21 cellular contexts compared by ENCODE assay signal in the genomic region with DNA sequence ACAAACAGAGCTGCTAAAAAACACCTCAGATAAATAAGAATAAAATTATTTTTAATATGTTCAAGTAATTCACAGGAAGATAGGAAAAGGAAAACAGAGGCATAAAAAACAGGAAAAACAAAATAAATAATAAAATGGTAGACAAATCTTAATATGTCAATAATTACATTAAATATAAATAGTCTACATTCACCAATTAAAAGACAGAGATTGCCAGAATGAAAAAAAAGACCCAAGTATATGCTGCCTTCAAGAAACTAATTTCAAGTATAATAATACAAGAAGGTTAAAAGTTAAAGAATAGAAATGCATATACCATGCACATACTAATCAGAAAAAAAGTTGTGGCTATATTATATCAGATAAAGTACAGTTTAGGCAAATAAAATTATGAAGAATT. TPM values are rescaled to one million over a fixed set of nuclear protein-coding genes. Genes with fewer than 3 reads are reported as not detected.
A peak's percentile ranks its signal among the peaks of the same experiment; 100 is the strongest.
DNase-seq lines count a peak whose midpoint lies in the region; ATAC-seq, FAIRE-seq and TF ChIP-seq lines count a peak whose summit lies in the region.
"Had no signal": no experiment of that assay in that cellular context is flagged by ENCODE, and none has a peak within 500 bp of the region (broad histone marks: within the 10 kb centered on the region; RNA-seq: fewer than 3 reads in every experiment).

No MANE protein-coding gene starts in this region.

- no peak for TF ChIP-seq CTCF in HepG2 (CRISPR knock-in tag; IDR thresholded peaks at IDR 0.05)
- no peak for TF ChIP-seq CTCF in right lobe of liver (IDR thresholded peaks at IDR 0.05)

- POLR2A ChIA-PET in HepG2 (lab: Yijun Ruan, JAX) (no interaction called here), HEK293T (lab: Yijun Ruan, JAX) (no interaction called here)

- no peaks in the 10 kb centered on the region for H3K79me2 ChIP-seq in HepG2 (ENCODE audit: insufficient read depth, low read length)

- TF ChIP-seq POLR2A in HepG2 (IDR thresholded peaks at IDR 0.05; ENCODE audit: insufficient read depth in 1 of 2, low read depth in 2 of 2, low read length in 2 of 2) (no peak), right lobe of liver (IDR thresholded peaks at IDR 0.05) (no peak)

- FAIRE-seq in HepG2 (lab: Jason Lieb, UNC) (no peak), frontal cortex (lab: Jason Lieb, UNC) (peak; percentile 63)
- FAIRE-seq: A204.1, D721Med, GM12892, GM18507, H54 had no signal

- no peaks in the 10 kb centered on the region for H4K20me1 ChIP-seq in HepG2 (ENCODE audit: insufficient read depth, low read length)

- H3K4me1 ChIP-seq in HepG2 (ENCODE audit: insufficient read depth, low read length) = peaks cover 22% of the 10 kb centered on the region
- H3K4me1 ChIP-seq in right lobe of liver = peaks cover 0 to 8% (median 2%) of the 10 kb centered on the region in 4 donors
- H3K4me1 ChIP-seq: BE2C, Caco-2 had no signal

- peak overlapping the region; percentile 81; the same call in 1 of the 2 replicates for H3K4me2 ChIP-seq in HepG2 (ENCODE audit: low read depth, low read length)
- H3K4me2 ChIP-seq: GM23338 had no signal

- BruUV-seq in HepG2 (replicated peaks; lab: Mats Ljungman, UMichigan) = no TSS peak

- TF ChIP-seq RAD21 in HepG2 (CRISPR knock-in tag; IDR thresholded peaks at IDR 0.05) = no peak

- ATAC-seq in HepG2 (no peak), right lobe of liver (no peak), GM21717 (IDR thresholded peaks at IDR 0.05; ENCODE audit: unreplicated experiment) (no peak), HG03159 (IDR thresholded peaks at IDR 0.05; ENCODE audit: unreplicated experiment) (no peak)
- ATAC-seq: GM23338 had no signal

- no peak for DNase-seq in HepG2 (ENCODE audit: low spot score)
- DNase-seq in right lobe of liver = no peak
- no peak for DNase-seq in HEK293T (ENCODE audit: extremely low spot score)
- DNase-seq in frontal cortex (ENCODE audit: low spot score in 2 of 2) = no peak
- no peak for DNase-seq in kidney tubule cell (ENCODE audit: low spot score)
- DNase-seq: ACHN; BE2C; C1 segment of cervical spinal cord; Caco-2; CD4-positive, CD25-positive, alpha-beta regulatory T cell; GDM1; HCEC 1CT had no signal

- H3K27me3 ChIP-seq in HepG2 (ENCODE audit: control insufficient read depth in 1 of 2, insufficient read depth in 2 of 2, low read length in 2 of 2) = no peaks in the 10 kb centered on the region; a peak in 2 of 5 replicates
- H3K27me3 ChIP-seq in right lobe of liver = no peaks in the 10 kb centered on the region

- H2AFZ ChIP-seq in HepG2 (ENCODE audit: low read length) = no peak overlapping the region
- H2AFZ ChIP-seq: GM23338 had no signal

- H3K36me3 ChIP-seq in HepG2 (replicated peaks in 1 of 2; ENCODE audit: control insufficient read depth in 1 of 2, insufficient read depth in 2 of 2, low read length in 2 of 2) (no peaks in the 10 kb centered on the region), right lobe of liver (no peaks in the 10 kb centered on the region)
- H3K36me3 ChIP-seq: BE2C had no signal

- no peak overlapping the region for H3K27ac ChIP-seq in HepG2 (ENCODE audit: extremely low read length, insufficient read depth, low read length)
- H3K27ac ChIP-seq in right lobe of liver = no peak overlapping the region

- in situ Hi-C loops in HepG2 (cut with HindIII; ENCODE audit: extremely low pct_ligation_motif_present, low pct_unique_long_range_greater_than_20kb) = loop anchor here (10.0 kb wide), 1 partner anchor 60 kb away; no protein-coding TSS in a partner anchor

- CTCF ChIA-PET in HepG2 (lab: Yijun Ruan, JAX; ENCODE audit: low intra/inter-chr PET ratio, low total read pairs) = no interaction called here
- CTCF ChIA-PET in HEK293T (lab: Yijun Ruan, JAX) = no interaction called here

- H3K4me3 ChIP-seq in HepG2 (replicated peaks in 1 of 3; ENCODE audit: insufficient read depth in 1 of 3, low read depth in 2 of 3, low read length in 3 of 3) (no peak overlapping the region; a peak in 1 of 6 replicates), right lobe of liver (no peak overlapping the region)
- H3K4me3 ChIP-seq: GM23338 had no signal

- H3K9ac ChIP-seq in HepG2 (ENCODE audit: insufficient read depth, low read depth, low read length) = no peak overlapping the region

- TF ChIP-seq EP300 in HepG2 (IDR thresholded peaks at IDR 0.05; ENCODE audit: low read depth in 2 of 2, low read length in 2 of 2) (no peak), HepG2 (CRISPR knock-in tag; IDR thresholded peaks at IDR 0.05; ENCODE audit: borderline replicate concordance) (no peak)

- intact Hi-C loops in HepG2 (cut with micrococcal nuclease; ENCODE audit: unreplicated experiment) (no loop called here), right lobe of liver (cut with DNase I) (no loop called here)

- H3K9me3 ChIP-seq in HepG2 (ENCODE audit: low read length) = no peaks in the 10 kb centered on the region
- H3K9me3 ChIP-seq in right lobe of liver = no peaks in the 10 kb centered on the region
- H3K9me3 ChIP-seq: BE2C, Caco-2 had no signal

TF ChIP-seq in HepG2, 621 proteins besides CTCF, POLR2A, EP300 and RAD21 (continues in another document):
- TF ChIP-seq ZNF292 (CRISPR knock-in tag; IDR thresholded peaks at IDR 0.05; ENCODE audit: borderline replicate concordance, low read depth) (no peak), ZNF496 (CRISPR knock-in tag; IDR thresholded peaks at IDR 0.05; ENCODE audit: insufficient replicate concordance) (no peak)

TF ChIP-seq in HEK293T, 16 proteins besides CTCF, POLR2A, EP300 and RAD21:
- TF ChIP-seq ZNF384 (IDR thresholded peaks at IDR 0.05) (peak; percentile 66), FOXM1 (IDR thresholded peaks at IDR 0.05; ENCODE audit: borderline replicate concordance) (no peak)

RNA-seq across cellular contexts. Expression of a gene that starts 1.9 kb away (rescaled TPM):
- total RNA-seq in HepG2 (2016; rRNA removed; fragmentation: Illumina TruSeq; extraction: Trizol) (1.1 and 2.1 TPM in 2 replicates), right lobe of liver (100 to 1,000 TPM in 2 of 6 experiments, 10 to 100 TPM in 4; 38.8 to 125 (median 76.5) TPM), frontal cortex (0.82 TPM)
- 0.61 and 0.62 TPM in 2 replicates for total RNA-seq in HepG2 (2016; cell fraction: cytosol; rRNA removed; fragmentation: Illumina TruSeq; extraction: Trizol; ENCODE audit: low read depth)
- 0.95 and 2.7 TPM in 2 replicates for total RNA-seq in HepG2 (2016; cell fraction: insoluble cytoplasmic fraction; rRNA removed; fragmentation: Illumina TruSeq; extraction: Trizol)
- 1.0 and 1.1 TPM in 2 replicates for total RNA-seq in HepG2 (2016; cell fraction: membrane; rRNA removed; fragmentation: Illumina TruSeq; extraction: Trizol)
- total RNA-seq in HepG2 (2016; cell fraction: nucleus; rRNA removed; fragmentation: Illumina TruSeq; extraction: Trizol) = 1.5 and 2.3 TPM in 2 replicates
- polyA plus RNA-seq in HepG2 (2011; rRNA removed) = 5.9 and 6.6 TPM in 2 replicates
- 3.7 and 5.4 TPM in 2 replicates for polyA plus RNA-seq in HepG2 (2011; cell fraction: cytosol; rRNA removed)
- 8.0 and 9.4 TPM in 2 replicates for polyA plus RNA-seq in HepG2 (2011; cell fraction: nucleus; rRNA removed)
- 12.5 and 20.6 TPM in 2 replicates for polyA plus RNA-seq in HepG2 (2012)
- polyA plus RNA-seq in HepG2 (2016; cell fraction: cytosol; fragmentation: Illumina TruSeq; extraction: Trizol; ENCODE audit: low read depth) = 0.35 and 0.44 TPM in 2 replicates
- 0.82 and 1.5 TPM in 2 replicates for polyA plus RNA-seq in HepG2 (2016; cell fraction: insoluble cytoplasmic fraction; fragmentation: Illumina TruSeq; extraction: Trizol; ENCODE audit: low read depth)
- polyA plus RNA-seq in HepG2 (2016; cell fraction: membrane; fragmentation: Illumina TruSeq; extraction: Trizol; ENCODE audit: low read depth) = 0.45 and 0.58 TPM in 2 replicates
- 4.2 and 6.0 TPM in 2 replicates for polyA plus RNA-seq in HepG2 (2016; cell fraction: nucleus; fragmentation: Illumina TruSeq; extraction: Trizol; ENCODE audit: insufficient read depth, low read depth)
- polyA minus RNA-seq in HepG2 (2011; rRNA and poly(A)+ RNA removed; ENCODE audit: low replicate concordance) = 4.8 TPM in 1 of 2 replicates, not detected in the other
- polyA minus RNA-seq in HepG2 (2011; cell fraction: cytosol; rRNA and poly(A)+ RNA removed) = 5.1 and 5.3 TPM in 2 replicates
- polyA minus RNA-seq in HepG2 (2011; cell fraction: nucleus; rRNA and poly(A)+ RNA removed) = 7.1 and 10.3 TPM in 2 replicates
- total RNA-seq: CD4-positive, CD25-positive, alpha-beta regulatory T cell; HT-29 had no signal

Comparison
In these comparisons a context has a peak if more than half of its experiments do, and no peak if none do; other contexts are left out.
1. RNA of a gene that starts 1.9 kb away (total RNA-seq): 38.8 to 125 TPM in right lobe of liver; 0.61 to 2.7 TPM in HepG2 and 0.82 TPM in frontal cortex (single experiment); every median in the first group is over 10 times any median in the second.